ENCODE assay signal across 1 cellular context in genomic region chr19:18878858-18879578, GRCh38.
TF ChIP-seq lines count a peak whose summit lies in the region.

No MANE protein-coding gene starts in this region.

TF ChIP-seq in GM23338, 12 proteins besides CTCF, POLR2A, EP300 and RAD21 (continued from another document):
- TF ChIP-seq ZNF462 (CRISPR knock-in tag; IDR thresholded peaks at IDR 0.05) = no peak
- TF ChIP-seq EZH2phosphoT487 (IDR thresholded peaks at IDR 0.05; ENCODE audit: unreplicated experiment) = no peak
- no peak for TF ChIP-seq CREB1 (CRISPR knock-in tag; IDR thresholded peaks at IDR 0.05; ENCODE audit: low read depth)
- no peak for TF ChIP-seq REST (IDR thresholded peaks at IDR 0.05; ENCODE audit: unreplicated experiment)
- TF ChIP-seq JUNB (IDR thresholded peaks at IDR 0.05; ENCODE audit: unreplicated experiment) = no peak
- no peak for TF ChIP-seq ZNF331 (CRISPR knock-in tag; IDR thresholded peaks at IDR 0.05; ENCODE audit: low read depth)
- TF ChIP-seq STAT1 (IDR thresholded peaks at IDR 0.05; ENCODE audit: unreplicated experiment) = no peak
- no peak for TF ChIP-seq NANOG (IDR thresholded peaks at IDR 0.05; ENCODE audit: borderline replicate concordance)
- TF ChIP-seq ETS1 (IDR thresholded peaks at IDR 0.05) = no peak
- TF ChIP-seq EZH2 (IDR thresholded peaks at IDR 0.05; ENCODE audit: low read depth, unreplicated experiment) = no peak
- no peak for TF ChIP-seq POLR2AphosphoS5 (IDR thresholded peaks at IDR 0.05; ENCODE audit: low read depth)
TF ChIP-seq in GM23338: peak in this region for 0.
